ENCODE assay signal across 8 cellular contexts in the genomic region with DNA sequence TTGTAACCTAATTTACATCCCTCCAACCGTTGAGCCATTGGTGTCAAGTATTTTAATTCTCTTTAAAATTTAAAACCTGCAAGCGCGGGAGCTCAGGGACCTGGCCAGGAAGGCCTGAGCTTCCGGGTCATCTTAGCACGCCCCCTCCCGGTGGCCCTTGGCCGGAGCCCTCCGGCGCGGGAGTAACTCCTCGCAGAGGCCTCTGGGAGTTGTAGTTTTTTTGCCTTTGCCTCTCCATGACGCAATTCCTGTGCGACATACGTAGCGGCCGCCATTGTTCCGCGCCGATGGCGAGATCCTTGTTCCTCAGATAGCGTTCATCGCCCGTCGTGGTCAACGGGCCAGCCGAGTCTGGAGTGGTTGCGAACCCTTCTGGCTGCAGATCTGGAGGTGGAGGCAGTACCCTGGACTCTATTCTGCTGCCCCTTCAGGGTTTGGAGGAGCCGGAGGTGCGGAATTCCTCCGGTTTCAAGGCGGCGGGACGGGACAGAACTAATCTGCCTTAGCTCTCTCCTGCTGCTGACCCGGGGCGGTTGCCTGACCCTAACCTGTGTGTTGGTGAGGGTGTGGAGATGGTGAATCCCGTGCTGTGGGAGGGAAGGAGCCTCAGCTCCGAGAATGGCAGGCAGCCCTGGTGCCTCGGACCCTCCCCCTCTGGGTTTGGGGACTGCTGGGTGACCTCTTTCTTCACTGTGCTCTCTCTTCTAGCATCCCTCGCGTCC. TPM values are rescaled to one million over a fixed set of nuclear protein-coding genes. Genes with fewer than 3 reads are reported as not detected.
A peak's percentile ranks its signal among the peaks of the same experiment; 100 is the strongest.
DNase-seq lines count a peak whose midpoint lies in the region; TF ChIP-seq lines count a peak whose summit lies in the region.

Gene ZNF268, plus strand, starts transcription at position 258 of the 722 bp plus-strand sequence. CDS start 503 bp downstream, outside the sequence.

- no peak within 1 kb of the TSS for H3T11ph ChIP-seq in H9 (ENCODE audit: low read length)

- H3K56ac ChIP-seq in H9 (ENCODE audit: insufficient read length, low read depth, low read length): no peak within 1 kb of the TSS

- H2BK5ac ChIP-seq in H9 (ENCODE audit: insufficient read length, low read length) (no peak within 1 kb of the TSS), neuronal stem cell (ENCODE audit: low read length) (peak within 1 kb of the TSS; percentile 77)

- no peaks in the 10 kb centered on the region for H3K79me1 ChIP-seq in H9 (ENCODE audit: insufficient read depth, low read depth, low read length, poor library complexity, severe bottlenecking)
- peaks cover 11% of the 10 kb centered on the region for H3K79me1 ChIP-seq in neuronal stem cell (ENCODE audit: low read depth, low read length)

- H3K27me3 Mint-ChIP-seq in H9 (ENCODE audit: low read depth): peaks cover 1% of the 10 kb centered on the region

- H3K9me3 ChIP-seq in H9 (ENCODE audit: control insufficient read depth, low read depth, low read length): peaks cover 50% of the 10 kb centered on the region
- peaks cover 40% of the 10 kb centered on the region for H3K9me3 ChIP-seq in MG63
- peaks cover 21% of the 10 kb centered on the region for H3K9me3 ChIP-seq in SJSA1 (replicated peaks)
- H3K9me3 ChIP-seq in neuronal stem cell (replicated peaks in 1 of 2; ENCODE audit: control insufficient read depth in 2 of 2, insufficient read depth in 1 of 2, low read depth in 1 of 2, low read length in 2 of 2): peaks cover 31 to 54% of the 10 kb centered on the region in 2 donors

- H3K23ac ChIP-seq in H9 (ENCODE audit: insufficient read length, low read depth, low read length): no peak within 1 kb of the TSS
- H3K23ac ChIP-seq in neuronal stem cell (ENCODE audit: low read depth, low read length, poor library complexity): peak within 1 kb of the TSS; percentile 22

- no peaks in the 10 kb centered on the region for H3K27me3 ChIP-seq in H9 (ENCODE audit: insufficient read depth, low read length)
- H3K27me3 ChIP-seq in MG63: no peaks in the 10 kb centered on the region
- H3K27me3 ChIP-seq in SJSA1 (replicated peaks): no peaks in the 10 kb centered on the region
- no peaks in the 10 kb centered on the region for H3K27me3 ChIP-seq in neuronal stem cell (ENCODE audit: control insufficient read depth in 3 of 3, insufficient read depth in 3 of 3, low read depth in 1 of 3, low read length in 3 of 3)

- H3K4ac ChIP-seq in H9 (ENCODE audit: low read depth, low read length) (no peak within 1 kb of the TSS), neuronal stem cell (ENCODE audit: low read length) (peak within 1 kb of the TSS; percentile 56)

- H3K9ac ChIP-seq in H9 (ENCODE audit: extremely low read depth, insufficient read length, low read length): peak within 1 kb of the TSS; percentile 78
- peak within 1 kb of the TSS; percentile 99 for H3K9ac ChIP-seq in neuronal stem cell (ENCODE audit: low read depth, low read length, poor library complexity)

- H2AFZ ChIP-seq in H9 (ENCODE audit: low read length): no peak within 1 kb of the TSS
- H2AFZ ChIP-seq in neuronal stem cell (ENCODE audit: low read length): peak within 1 kb of the TSS; percentile 91

- H3K4me2 ChIP-seq in H9 (ENCODE audit: insufficient read depth, insufficient read length, low read length) (peak within 1 kb of the TSS; percentile 64), neuronal stem cell (ENCODE audit: insufficient read depth, low read length, poor library complexity, severe bottlenecking) (peak within 1 kb of the TSS; percentile 93)

- peak within 1 kb of the TSS; percentile 92 to 98 (median 97) for H3K27ac Mint-ChIP-seq in H9

- H3K4me3 Mint-ChIP-seq in H9: peak within 1 kb of the TSS; percentile 94 to 97

- H3K4me1 ChIP-seq in H9 (ENCODE audit: insufficient read depth, low read length) (no peaks in the 10 kb centered on the region), SJSA1 (replicated peaks) (no peaks in the 10 kb centered on the region), neuronal stem cell (ENCODE audit: control insufficient read depth in 2 of 2, insufficient read depth in 1 of 2, low read depth in 1 of 2, low read length in 2 of 2) (no peaks in the 10 kb centered on the region)

- H2BK20ac ChIP-seq in H9 (ENCODE audit: low read depth, low read length, poor library complexity, severe bottlenecking): no peak within 1 kb of the TSS

- H3K9me3 Mint-ChIP-seq in H9: peaks cover 86 to 88% of the 10 kb centered on the region in 2 experiments

- H3K18ac ChIP-seq in H9 (ENCODE audit: insufficient read length, low read depth, low read length) (peak within 1 kb of the TSS; percentile 52), neuronal stem cell (ENCODE audit: low read length) (peak within 1 kb of the TSS; percentile 93)

- H2AK5ac ChIP-seq in H9 (ENCODE audit: insufficient read length, low read length) (no peak within 1 kb of the TSS), neuronal stem cell (ENCODE audit: low read depth, low read length) (peak within 1 kb of the TSS; percentile 64)

- H3K36me3 ChIP-seq in MG63: peaks cover 28% of the 10 kb centered on the region
- no peaks in the 10 kb centered on the region for H3K36me3 ChIP-seq in SJSA1
- peaks cover 29 to 42% of the 10 kb centered on the region in 2 donors for H3K36me3 ChIP-seq in neuronal stem cell (replicated peaks in 1 of 2; ENCODE audit: control insufficient read depth in 2 of 2, insufficient read depth in 2 of 2, low read length in 2 of 2)

- no peaks in the 10 kb centered on the region for H3K79me2 ChIP-seq in H9 (ENCODE audit: insufficient read depth, low read length)

- TF ChIP-seq CTCF in H9 (conservative IDR thresholded peaks at IDR 0.05) (peak; percentile 95), subcutaneous adipose tissue (IDR thresholded peaks at IDR 0.05; ENCODE audit: low read depth) (no peak)

- no peaks in the 10 kb centered on the region for H3K23me2 ChIP-seq in H9 (ENCODE audit: insufficient read length, low read depth, low read length, poor library complexity, severe bottlenecking)

- H4K5ac ChIP-seq in H9 (ENCODE audit: insufficient read length, low read depth, low read length): peak within 1 kb of the TSS; percentile 50

- H4K20me1 ChIP-seq in H9 (ENCODE audit: control insufficient read depth, insufficient read depth, insufficient read length): no peaks in the 10 kb centered on the region

- no peak within 1 kb of the TSS for H2BK120ac ChIP-seq in H9 (ENCODE audit: low read depth, low read length, poor library complexity, severe bottlenecking)
- no peak within 1 kb of the TSS for H2BK120ac ChIP-seq in neuronal stem cell (ENCODE audit: low read depth, low read length)

- peaks cover 0 to 8% of the 10 kb centered on the region in 2 experiments; a peak in 1 of 4 replicates for H3K4me1 Mint-ChIP-seq in H9

- H3K14ac ChIP-seq in H9 (ENCODE audit: insufficient read depth, low read length): peak within 1 kb of the TSS; percentile 86
- H3K14ac ChIP-seq in neuronal stem cell (ENCODE audit: low read length): peak within 1 kb of the TSS; percentile 92

- no CpG with 5 or more reads among the region's 40 CpGs for WGBS in H9 (ENCODE audit: extremely low coverage, insufficient read length, low lambda C conversion rate)
- no CpG with 5 or more reads among the region's 40 CpGs for WGBS in neuronal stem cell (ENCODE audit: extremely low coverage in 2 of 2, insufficient read length in 2 of 2, insufficient replicate concordance in 1 of 2), 2 donors

- H3K4me3 ChIP-seq in MG63 (peak within 1 kb of the TSS; percentile 95), SJSA1 (peak within 1 kb of the TSS; percentile 44), neuronal stem cell (ENCODE audit: low read length in 2 of 2) (peak within 1 kb of the TSS; percentile 86 to 91)

- DNase-seq in GDM1 (lab: John Stamatoyannopoulos, UW): peak; percentile 84
- DNase-seq in H9: peak; percentile 97
- DNase-seq in MG63: peak; percentile 87
- DNase-seq in SJSA1 (ENCODE audit: low read depth in 1 of 2, low spot score in 2 of 2): peak; percentile 29 to 49
- peak; percentile 72 to 83 (median 78) for DNase-seq in activated naive CD4-positive, alpha-beta T cell (lab: John Stamatoyannopoulos, UW)
- peak; percentile 85 for DNase-seq in foreskin melanocyte
- peak; percentile 93 for DNase-seq in neuronal stem cell (ENCODE audit: low spot score)

- H2BK12ac ChIP-seq in H9 (ENCODE audit: insufficient read length, low read depth, low read length): no peak within 1 kb of the TSS
- no peak within 1 kb of the TSS for H2BK12ac ChIP-seq in neuronal stem cell (ENCODE audit: low read length)

- peaks cover 59 to 68% (median 66%) of the 10 kb centered on the region in 3 experiments for H3K36me3 Mint-ChIP-seq in H9 (ENCODE audit: insufficient read depth in 1 of 3, low read depth in 3 of 3)

- H2BK15ac ChIP-seq in H9 (ENCODE audit: low read depth, low read length): no peak within 1 kb of the TSS
- H2BK15ac ChIP-seq in neuronal stem cell (ENCODE audit: low read length): no peak within 1 kb of the TSS

- H4K8ac ChIP-seq in H9 (replicated peaks; ENCODE audit: insufficient read length, low read depth, low read length) (no peak within 1 kb of the TSS), neuronal stem cell (ENCODE audit: low read depth, low read length) (no peak within 1 kb of the TSS)

- H4K91ac ChIP-seq in H9 (ENCODE audit: insufficient read length, low read depth, low read length) (no peak within 1 kb of the TSS), neuronal stem cell (ENCODE audit: low read depth, low read length, poor library complexity) (no peak within 1 kb of the TSS)

- no peak within 1 kb of the TSS for H3K27ac ChIP-seq in H9 (ENCODE audit: insufficient read length, low read depth, low read length)
- no peak within 1 kb of the TSS for H3K27ac ChIP-seq in SJSA1
- no peak within 1 kb of the TSS for H3K27ac ChIP-seq in neuronal stem cell (replicated peaks; ENCODE audit: low read length)

RNA-seq across cellular contexts. Expression of gene ZNF268, which starts in this region (rescaled TPM):
- total RNA-seq in H9 (2021) (37.6 and 38.2 TPM in 2 replicates), subcutaneous adipose tissue (10 to 100 TPM; 10.8 to 16.1 (median 14.5) TPM)
- 9.2 and 24.4 TPM in 2 replicates for total RNA-seq in MG63 (2014; rRNA removed; shearing (Covaris generic); ENCODE audit: low replicate concordance)
- 1.4 and 2.1 TPM in 2 replicates for total RNA-seq in SJSA1 (2014; rRNA removed; shearing (Covaris generic))
- polyA plus RNA-seq in neuronal stem cell (2013, experiment 1 of 2): 9.0 TPM
- polyA plus RNA-seq in neuronal stem cell (2013, experiment 2 of 2): 9.5 TPM

Comparison
In these comparisons a context has a peak if more than half of its experiments do, and no peak if none do; other contexts are left out.
1. DNase-seq: peak in every context shown above with its lines; median percentile 97 in H9; 93 in neuronal stem cell; 87 in MG63; 85 in foreskin melanocyte; 84 in GDM1; 78 in activated naive CD4-positive, alpha-beta T cell; 39 in SJSA1.
2. H3K4me3 ChIP-seq: peak in every context shown above with its lines; median percentile 95 in MG63; 88 in neuronal stem cell; 44 in SJSA1.